15 cellular contexts compared by ENCODE assay signal in genomic region chr17:52995127-52995526, GRCh38.
"Had no signal": no experiment of that assay in that cellular context is flagged by ENCODE, and none has a peak within 500 bp of the region (broad histone marks: within the 10 kb centered on the region; RNA-seq: fewer than 3 reads in every experiment).

No MANE protein-coding gene starts in this region.

- H3K9me3 ChIP-seq: gastrocnemius medialis, ovary had no signal

- H3K4me1 ChIP-seq: gastrocnemius medialis, heart right ventricle, spleen had no signal

- DNase-seq: activated CD4-positive, alpha-beta T cell treated with anti-CD3 and anti-CD28 coated beads for 36 hours; activated CD8-positive, alpha-beta T cell treated with anti-CD3 and anti-CD28 coated beads for 36 hours; activated gamma-delta T cell; activated T-cell treated with anti-CD3 and anti-CD28 coated beads, Interleukin-2, amount 50 U/mL, for 4 hours; dorsolateral prefrontal cortex; erythroblast; gastrocnemius medialis; heart right ventricle; islet precursor cell; naive B cell; ovary; spleen; stimulated activated naive CD8-positive, alpha-beta T cell treated with anti-CD3 and anti-CD28 coated beads, Interleukin-15, amount 100 ng/mL, for 72 hours; WERI-Rb-1 had no signal

- H3K4me3 ChIP-seq: cardiac muscle cell, dorsolateral prefrontal cortex, gastrocnemius medialis, heart right ventricle, ovary, spleen had no signal

- H3K27me3 ChIP-seq: cardiac muscle cell, gastrocnemius medialis, heart right ventricle, ovary, spleen had no signal

- H3K27ac ChIP-seq: cardiac muscle cell, dorsolateral prefrontal cortex, gastrocnemius medialis, heart right ventricle, ovary, spleen, WERI-Rb-1 had no signal

- H3K36me3 ChIP-seq: cardiac muscle cell, gastrocnemius medialis, heart right ventricle, ovary, spleen, WERI-Rb-1 had no signal
